Comparison of ENCODE assay signal across 9 cellular contexts in the genomic region with DNA sequence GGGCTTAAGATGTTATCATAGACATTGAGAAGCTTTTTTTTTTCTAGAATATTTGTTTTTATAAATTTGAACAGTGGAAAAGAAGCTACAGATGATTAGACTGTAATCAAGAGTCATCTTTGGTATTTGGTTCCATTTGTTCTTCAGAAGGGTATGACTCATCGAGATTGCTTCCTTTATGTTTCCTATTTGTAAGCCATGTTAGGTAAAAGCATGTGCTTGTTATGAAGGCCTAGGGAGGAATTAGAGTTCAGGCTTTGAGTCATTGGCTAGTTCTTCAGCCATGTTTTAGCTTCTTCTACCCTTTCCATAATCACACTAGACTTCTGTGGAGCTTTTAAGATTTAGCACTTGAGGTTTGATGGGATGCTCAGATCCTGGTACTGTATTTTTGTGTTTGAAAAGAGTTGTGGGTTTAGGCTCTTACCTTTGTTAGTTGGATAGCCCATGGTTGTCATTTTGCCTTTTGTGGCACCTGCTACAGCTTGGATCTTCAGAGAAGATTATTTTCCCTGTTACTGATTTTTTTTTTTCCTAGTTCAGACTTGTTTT. TPM values are rescaled to one million over a fixed set of nuclear protein-coding genes. Genes with fewer than 3 reads are reported as not detected.
DNase-seq lines count a peak whose midpoint lies in the region; ATAC-seq, FAIRE-seq and TF ChIP-seq lines count a peak whose summit lies in the region.
"Had no signal": no experiment of that assay in that cellular context is flagged by ENCODE, and none has a peak within 500 bp of the region (broad histone marks: within the 10 kb centered on the region; RNA-seq: fewer than 3 reads in every experiment).

No MANE protein-coding gene starts in this region.

- no peaks in the 10 kb centered on the region for H4K20me1 ChIP-seq in endothelial cell of umbilical vein (replicated peaks; ENCODE audit: control insufficient read depth, extremely low read depth, insufficient read depth, low read length)

- no peak for ATAC-seq in T-helper 17 cell

- no TSS peak for BruUV-seq in endothelial cell of umbilical vein (replicated peaks; lab: Mats Ljungman, UMichigan)

- TF ChIP-seq POLR2A in endothelial cell of umbilical vein (IDR thresholded peaks at IDR 0.05; ENCODE audit: low read depth, low read length): no peak

- H3K36me3 Mint-ChIP-seq in T-helper 17 cell (ENCODE audit: low read depth) (peaks cover 18% of the 10 kb centered on the region), type B pancreatic cell (peaks cover 27% of the 10 kb centered on the region)

- intact Hi-C loops in endothelial cell of umbilical vein (cut with micrococcal nuclease): no loop called here

- H3K27ac ChIP-seq in endothelial cell of umbilical vein (ENCODE audit: insufficient read depth, low read depth, low read length): peak overlapping the region; percentile 38

- DNase-seq in GM04504 (ENCODE audit: low read depth) (peak; percentile 51), NCI-H226 (peak; percentile 59), endothelial cell of umbilical vein (ENCODE audit: low read depth, low spot score) (peak; percentile 80), skeletal muscle cell (ENCODE audit: low read depth) (peak; percentile 77), T-helper 17 cell (no peak), NCI-H526 treated with DMSO at 0.1 percent for 48 hours (lab: John Stamatoyannopoulos, UW) (no peak), type B pancreatic cell (ENCODE audit: extremely low spot score, unreplicated experiment) (no peak)
- DNase-seq: NCI-H1694 treated with DMSO at 0.1 percent for 48 hours, nephron progenitor cell had no signal

- CTCF ChIA-PET in endothelial cell of umbilical vein (lab: Charles Lee): interaction anchor here (0.8 to 1.1 kb wide), 5 partner anchors 8 to 103 kb away, joined by 3 to 8 read pairs (median 3); no protein-coding TSS in a partner anchor

- dilution Hi-C loops in endothelial cell of umbilical vein (cut with MboI; ENCODE audit: extremely low pct_ligation_motif_present, low sequenced_read_pairs): no loop called here

- TF ChIP-seq CTCF in endothelial cell of umbilical vein (IDR thresholded peaks at IDR 0.05; ENCODE audit: extremely low read depth in 1 of 2, insufficient read depth in 1 of 2, low read depth in 1 of 2, low read length in 2 of 2) (no peak), type B pancreatic cell (conservative IDR thresholded peaks at IDR 0.05) (no peak)

- H3K27ac Mint-ChIP-seq in T-helper 17 cell (no peak overlapping the region), type B pancreatic cell (no peak overlapping the region)
- H3K27ac Mint-ChIP-seq: nephron progenitor cell had no signal

- POLR2A ChIA-PET in endothelial cell of umbilical vein (lab: Charles Lee): no interaction called here

- H3K4me2 ChIP-seq in endothelial cell of umbilical vein (ENCODE audit: insufficient read depth, low read length): peak overlapping the region; percentile 10

- H3K27me3 ChIP-seq in endothelial cell of umbilical vein (ENCODE audit: control insufficient read depth in 2 of 2, insufficient read depth in 2 of 2, low read length in 2 of 2): no peaks in the 10 kb centered on the region

- no peaks in the 10 kb centered on the region for H3K79me2 ChIP-seq in endothelial cell of umbilical vein (ENCODE audit: control insufficient read depth, insufficient read depth, low read length)

- no peaks in the 10 kb centered on the region for H3K9me3 Mint-ChIP-seq in type B pancreatic cell
- H3K9me3 Mint-ChIP-seq: nephron progenitor cell had no signal

- H2AFZ ChIP-seq in endothelial cell of umbilical vein (ENCODE audit: low read depth, low read length): peak overlapping the region; percentile 50

- H3K4me3 Mint-ChIP-seq in T-helper 17 cell (no peak overlapping the region), type B pancreatic cell (no peak overlapping the region)
- H3K4me3 Mint-ChIP-seq: nephron progenitor cell had no signal

- no peak overlapping the region for H3K9ac ChIP-seq in endothelial cell of umbilical vein (replicated peaks; ENCODE audit: extremely low read depth, insufficient read depth, low read length)

- H3K9me1 ChIP-seq in endothelial cell of umbilical vein (replicated peaks; ENCODE audit: control insufficient read depth, extremely low read depth, insufficient read depth, low read length): no peaks in the 10 kb centered on the region

- H3K27me3 Mint-ChIP-seq in T-helper 17 cell (no peaks in the 10 kb centered on the region), type B pancreatic cell (no peaks in the 10 kb centered on the region)

- H3K4me3 ChIP-seq in endothelial cell of umbilical vein (replicated peaks in 1 of 3; ENCODE audit: insufficient read depth in 1 of 3, low read depth in 1 of 3, low read length in 3 of 3) (no peak overlapping the region), skeletal muscle cell (ENCODE audit: low read depth, low read length) (no peak overlapping the region)

- no peaks in the 10 kb centered on the region for H3K4me1 Mint-ChIP-seq in T-helper 17 cell
- no peaks in the 10 kb centered on the region for H3K4me1 Mint-ChIP-seq in type B pancreatic cell (ENCODE audit: unreplicated experiment)

- H3K9me3 ChIP-seq in endothelial cell of umbilical vein (replicated peaks; ENCODE audit: control insufficient read depth, insufficient read depth, low read length) (no peaks in the 10 kb centered on the region), T-helper 17 cell (ENCODE audit: control insufficient read depth, low read length, poor library complexity, severe bottlenecking) (no peaks in the 10 kb centered on the region)

- peaks cover 1 to 7% of the 10 kb centered on the region in 2 experiments for H3K36me3 ChIP-seq in endothelial cell of umbilical vein (ENCODE audit: control insufficient read depth in 2 of 2, extremely low read depth in 1 of 2, insufficient read depth in 2 of 2, low read length in 2 of 2)

- peak; percentile 88 for FAIRE-seq in endothelial cell of umbilical vein (lab: Jason Lieb, UNC)

- peaks cover 16% of the 10 kb centered on the region for H3K4me1 ChIP-seq in endothelial cell of umbilical vein (ENCODE audit: control insufficient read depth, extremely low read depth, insufficient read depth, low read length)

TF ChIP-seq in endothelial cell of umbilical vein, 7 proteins besides CTCF, POLR2A, EP300 and RAD21:
- TF ChIP-seq, protein P1, sequence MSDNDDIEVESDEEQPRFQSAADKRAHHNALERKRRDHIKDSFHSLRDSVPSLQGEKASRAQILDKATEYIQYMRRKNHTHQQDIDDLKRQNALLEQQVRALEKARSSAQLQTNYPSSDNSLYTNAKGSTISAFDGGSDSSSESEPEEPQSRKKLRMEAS (IDR thresholded peaks at IDR 0.05; ENCODE audit: insufficient read depth, insufficient read length): peak; percentile 78
- TF ChIP-seq JUN (IDR thresholded peaks at IDR 0.05; ENCODE audit: borderline replicate concordance, insufficient read depth, insufficient read length, low read depth) (peak; percentile 99), GATA2 (IDR thresholded peaks at IDR 0.05; ENCODE audit: insufficient read depth, insufficient read length, low read depth, low read length) (peak; percentile 42), MYC (IDR thresholded peaks at IDR 0.05; ENCODE audit: low read depth, low read length) (no peak), POLR2AphosphoS5 (IDR thresholded peaks at IDR 0.05; ENCODE audit: insufficient read depth, low read depth, low read length) (peak; percentile 55), EZH2 (IDR thresholded peaks at IDR 0.05; ENCODE audit: borderline replicate concordance, low read depth, low read length, severe bottlenecking) (no peak), FOS (IDR thresholded peaks at IDR 0.05; ENCODE audit: borderline replicate concordance, insufficient read depth, low read length) (peak; percentile 93)

RNA-seq across cellular contexts. Expression of a gene that starts 44.3 kb away (rescaled TPM):
- total RNA-seq in endothelial cell of umbilical vein (23.6 and 25.2 TPM in 2 replicates), T-helper 17 cell (10 to 100 TPM; 10.8 to 11.1 TPM), type B pancreatic cell (ENCODE audit: low replicate concordance) (19.9 and 32.9 TPM in 2 replicates)
- 8.6 and 8.9 TPM in 2 replicates for polyA plus RNA-seq in endothelial cell of umbilical vein
- 9.9 and 11.0 TPM in 2 replicates for polyA plus RNA-seq in endothelial cell of umbilical vein (2011; cell fraction: cytosol; rRNA removed)
- 23.1 and 31.8 TPM in 2 replicates for polyA plus RNA-seq in endothelial cell of umbilical vein (2011; cell fraction: nucleus; rRNA removed)
- 10.4 and 15.9 TPM in 2 replicates for polyA plus RNA-seq in endothelial cell of umbilical vein (2012)
- polyA minus RNA-seq in endothelial cell of umbilical vein: 18.3 and 21.1 TPM in 2 replicates
- polyA minus RNA-seq in endothelial cell of umbilical vein (2011; cell fraction: cytosol; rRNA and poly(A)+ RNA removed): 16.9 TPM
- polyA minus RNA-seq in endothelial cell of umbilical vein (2011; cell fraction: nucleus; rRNA and poly(A)+ RNA removed): 12.8 and 23.9 TPM in 2 replicates

Comparison
In these comparisons a context has a peak if more than half of its experiments do, and no peak if none do; other contexts are left out.
1. DNase-seq: peak in GM04504 (single experiment), NCI-H226 (single experiment), endothelial cell of umbilical vein (single experiment) and skeletal muscle cell (single experiment); none in T-helper 17 cell (0 of 3), NCI-H526 treated with DMSO at 0.1 percent for 48 hours (single experiment) and type B pancreatic cell (single experiment).